In the genomic region with DNA sequence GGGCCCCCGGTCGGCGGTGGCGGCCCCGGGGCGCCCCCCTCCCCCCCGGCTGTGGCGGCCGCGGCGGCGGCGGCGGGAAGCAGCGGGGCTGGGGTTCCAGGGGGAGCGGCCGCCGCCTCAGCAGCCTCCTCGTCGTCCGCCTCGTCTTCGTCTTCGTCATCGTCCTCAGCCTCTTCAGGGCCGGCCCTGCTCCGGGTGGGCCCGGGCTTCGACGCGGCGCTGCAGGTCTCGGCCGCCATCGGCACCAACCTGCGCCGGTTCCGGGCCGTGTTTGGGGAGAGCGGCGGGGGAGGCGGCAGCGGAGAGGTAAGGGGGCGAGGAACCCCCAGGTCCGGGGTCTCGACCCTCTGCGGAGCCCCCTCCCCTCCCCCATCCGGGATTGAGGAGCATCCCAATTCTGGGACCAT, we compare ENCODE assay signal across 8 cellular contexts. TPM values are rescaled to one million over a fixed set of nuclear protein-coding genes. Genes with fewer than 3 reads are reported as not detected.
DNase-seq lines count a peak whose midpoint lies in the region; ATAC-seq and TF ChIP-seq lines count a peak whose summit lies in the region.

No MANE protein-coding gene starts in this region.

- under 1% methylated on average over 48 of the region's 48 CpGs for WGBS in thymus

- no peaks in the 10 kb centered on the region for H3K9me3 ChIP-seq in mucosa of descending colon
- no peaks in the 10 kb centered on the region for H3K9me3 ChIP-seq in thymus (ENCODE audit: control insufficient read depth)

- H3K4me1 ChIP-seq in mucosa of descending colon (ENCODE audit: low read depth) = peaks cover 11% of the 10 kb centered on the region
- peaks cover 14% of the 10 kb centered on the region for H3K4me1 ChIP-seq in thymus (ENCODE audit: control insufficient read depth, insufficient read depth, low read length)

- DNase-seq in T-helper 9 cell = peak; percentile 57
- DNase-seq in ecto neural progenitor cell (ENCODE audit: low spot score) = peak; percentile 72
- peak in 1 of 3 donors; percentile 75 for DNase-seq in mucosa of descending colon
- DNase-seq in NCI-H187 (lab: John Stamatoyannopoulos, UW) = no peak
- no peak for DNase-seq in T1000 (lab: John Stamatoyannopoulos, UW)

- peak; percentile 18 for ATAC-seq in GM19035 (IDR thresholded peaks at IDR 0.05; ENCODE audit: unreplicated experiment)
- peak; percentile 22 for ATAC-seq in HG03025 (IDR thresholded peaks at IDR 0.05; ENCODE audit: low FRiP score, unreplicated experiment)
- peak; percentile 1 for ATAC-seq in mucosa of descending colon

- H3K36me3 ChIP-seq in mucosa of descending colon (ENCODE audit: low read depth) (no peaks in the 10 kb centered on the region), thymus (ENCODE audit: control insufficient read depth, insufficient read depth) (no peaks in the 10 kb centered on the region)

- H3K27ac ChIP-seq in thymus (ENCODE audit: low read depth) = peak overlapping the region; percentile 91

- no peak for TF ChIP-seq CTCF in mucosa of descending colon (IDR thresholded peaks at IDR 0.05)

- intact Hi-C loops in mucosa of descending colon (cut with DNase I, micrococcal nuclease) = no loop called here

- H3K27me3 ChIP-seq in thymus (ENCODE audit: control insufficient read depth, insufficient read depth) = no peaks in the 10 kb centered on the region

- peak overlapping the region; percentile 92 for H3K4me3 ChIP-seq in mucosa of descending colon
- H3K4me3 ChIP-seq in thymus (ENCODE audit: low read length) = peak overlapping the region; percentile 95

RNA-seq across cellular contexts. Expression of a gene that starts 0.3 kb away (rescaled TPM):
- total RNA-seq in mucosa of descending colon = 10 to 100 TPM; 49.0 to 89.3 (median 51.4) TPM
- 11.4 TPM for polyA plus RNA-seq in thymus

RNA-seq across cellular contexts. Expression of a gene that starts 35.2 kb away (rescaled TPM):
- total RNA-seq in mucosa of descending colon = 100 to 1,000 TPM; 224 to 287 (median 262) TPM
- polyA plus RNA-seq in thymus = 371 TPM

Comparison
In these comparisons a context has a peak if more than half of its experiments do, and no peak if none do; other contexts are left out.
1. DNase-seq: peak in T-helper 9 cell (single experiment) and ecto neural progenitor cell (single experiment); none in NCI-H187 (0 of 2) and T1000 (single experiment).
2. Peak in every context shown above with its lines, with median percentiles within 50 percentile points of each other: ATAC-seq.